Comparison of ENCODE assay signal across 23 cellular contexts in the genomic region with DNA sequence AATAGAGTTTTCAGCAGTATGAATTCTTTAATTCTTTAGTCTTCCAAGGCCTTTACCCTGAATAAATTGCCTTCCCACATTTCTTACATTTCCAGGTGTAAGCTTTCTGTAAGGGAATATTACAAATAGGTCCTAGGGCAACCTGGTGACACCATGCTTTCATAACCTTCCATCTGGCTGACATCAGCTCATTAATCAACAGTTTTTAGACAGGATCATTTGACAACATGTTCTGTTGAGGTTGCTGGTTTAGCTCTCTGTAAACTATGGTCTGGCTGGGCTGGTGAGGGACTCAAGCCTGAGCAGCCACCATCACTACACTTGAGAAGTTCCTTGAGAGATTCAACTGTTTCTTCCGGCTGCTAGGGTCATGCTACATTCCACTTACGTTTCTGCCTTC. TPM values are rescaled to one million over a fixed set of nuclear protein-coding genes. Genes with fewer than 3 reads are reported as not detected.
"Had no signal": no experiment of that assay in that cellular context is flagged by ENCODE, and none has a peak within 500 bp of the region (broad histone marks: within the 10 kb centered on the region; RNA-seq: fewer than 3 reads in every experiment).

No MANE protein-coding gene starts in this region.

- H3K4me1 ChIP-seq: Peyer's patch had no signal

- H3K9me3 ChIP-seq: Peyer's patch had no signal

- H3K27ac ChIP-seq: HL-60, Peyer's patch, SJCRH30 had no signal

- H3K4me3 ChIP-seq: Peyer's patch, SJCRH30 had no signal

- FAIRE-seq: HTR-8/SVneo had no signal

- H3K27me3 ChIP-seq: Peyer's patch, SJCRH30 had no signal

- DNase-seq: Karpas-422, KG1, MM.1S, NCI-H1092 treated with DMSO at 0.1 percent for 48 hours, NCI-H1436, NCI-H187, NCI-H2029, NCI-H2081 treated with DMSO at 0.1 percent for 48 hours, NCI-H2171, NCI-H226, NCI-H446, NCI-H510A, NCI-H524 treated with DMSO at 0.1 percent for 48 hours, NCI-H69, NCI-H774, Peyer's patch, SHP77 treated with DMSO at 0.1 percent for 48 hours, SJCRH30, T-helper 1 cell had no signal

- ATAC-seq: SK-N-SH treated with all-trans-retinoic acid at 6 μM for 48 hours had no signal

RNA-seq across cellular contexts. Expression of a gene that starts 52.7 kb away (rescaled TPM):
- total RNA-seq: Peyer's patch, Right ventricle myocardium inferior, SJCRH30 had no signal
